ENCODE assay signal across 1 cellular context in the genomic region with DNA sequence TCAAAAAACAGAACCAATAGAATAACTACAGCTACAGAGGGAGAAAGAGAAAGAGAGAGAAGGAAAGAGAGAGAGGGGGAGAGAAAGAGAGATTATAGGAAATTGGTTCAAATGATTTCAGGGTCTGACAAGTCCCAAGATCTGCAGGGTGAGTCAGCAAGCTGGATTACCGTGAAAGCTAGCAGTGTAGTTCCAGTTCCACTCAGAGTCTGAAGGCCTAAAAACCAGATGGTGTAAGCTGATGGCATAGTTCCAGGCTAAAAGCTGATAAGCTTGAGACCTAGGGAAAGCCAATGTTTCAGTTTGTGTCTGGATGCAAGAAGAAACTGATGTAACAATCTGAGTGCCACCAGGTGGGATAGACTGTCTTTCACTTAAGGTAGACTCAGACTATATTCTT.
TF ChIP-seq lines count a peak whose summit lies in the region.

No MANE protein-coding gene starts in this region.

TF ChIP-seq in IMR-90, 13 proteins besides CTCF, POLR2A, EP300 and RAD21:
- no peak for TF ChIP-seq NFE2L2 (IDR thresholded peaks at IDR 0.05; ENCODE audit: low read depth, low read length)
